Comparison of ENCODE assay signal across 13 cellular contexts in the genomic region with DNA sequence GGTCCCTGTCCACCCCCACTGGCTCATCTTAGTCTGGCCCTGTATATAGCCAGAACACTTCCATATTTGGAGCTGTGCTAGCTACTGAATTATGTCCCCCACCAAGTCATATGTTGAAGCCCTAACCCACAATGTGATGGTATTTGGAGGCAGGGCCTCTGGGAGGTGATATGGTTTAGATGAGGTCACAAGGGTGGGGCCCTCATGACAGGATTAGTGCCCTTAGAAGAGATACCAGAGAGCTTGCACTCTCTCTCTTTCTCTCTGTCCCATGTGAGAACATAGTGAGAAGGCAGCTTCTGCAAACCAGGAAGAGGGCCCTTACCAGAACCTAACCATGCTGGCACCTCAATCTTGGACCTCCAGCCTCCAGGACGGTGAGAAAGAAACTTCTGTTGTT. TPM values are rescaled to one million over a fixed set of nuclear protein-coding genes. Genes with fewer than 3 reads are reported as not detected.
DNase-seq lines count a peak whose midpoint lies in the region; ATAC-seq and TF ChIP-seq lines count a peak whose summit lies in the region.
"Had no signal": no experiment of that assay in that cellular context is flagged by ENCODE, and none has a peak within 500 bp of the region (broad histone marks: within the 10 kb centered on the region; RNA-seq: fewer than 3 reads in every experiment).

No MANE protein-coding gene starts in this region.

- no peaks in the 10 kb centered on the region for H3K4me1 ChIP-seq in endodermal cell (ENCODE audit: control insufficient read depth, insufficient read depth, low read length)

- no peaks in the 10 kb centered on the region for H3K36me3 Mint-ChIP-seq in endodermal cell (ENCODE audit: low read depth)
- peaks cover 0 to 4% (median 0%) of the 10 kb centered on the region in 3 donors for H3K36me3 Mint-ChIP-seq in naive thymus-derived CD8-positive, alpha-beta T cell

- peaks cover 12 to 17% of the 10 kb centered on the region in 2 donors for H3K9me3 Mint-ChIP-seq in stimulated activated naive CD8-positive, alpha-beta T cell treated with anti-CD3 and anti-CD28 coated beads, Interleukin-15, amount 100 ng/mL, for 72 hours
- peaks cover 12% of the 10 kb centered on the region for H3K9me3 Mint-ChIP-seq in endodermal cell
- H3K9me3 Mint-ChIP-seq in naive thymus-derived CD8-positive, alpha-beta T cell, result peaks cover 0 to 9% (median 2%) of the 10 kb centered on the region in 9 donors

- H3K9me3 ChIP-seq in endodermal cell (ENCODE audit: control insufficient read depth, low read length), result peaks cover 9% of the 10 kb centered on the region

- POLR2A ChIA-PET in naive thymus-derived CD8-positive, alpha-beta T cell (lab: Charles Lee), result no interaction called here

- 94% methylated on average over 1 of the region's 1 CpG; no CpG with 5 or more reads in 1 of the 2 experiments for WGBS in endodermal cell (ENCODE audit: insufficient coverage in 1 of 2, insufficient read length in 1 of 2), 2 experiments

- no peaks in the 10 kb centered on the region for H3K36me3 ChIP-seq in endodermal cell (ENCODE audit: control insufficient read depth, insufficient read depth, low read length)
- H3K36me3 ChIP-seq: BLaER1 had no signal

- peak overlapping the region; percentile 36 for H3K4me3 ChIP-seq in endodermal cell (ENCODE audit: low read length)
- H3K4me3 ChIP-seq: BLaER1 had no signal

- no peak overlapping the region for H3K4me3 Mint-ChIP-seq in stimulated activated naive CD8-positive, alpha-beta T cell treated with anti-CD3 and anti-CD28 coated beads, Interleukin-15, amount 100 ng/mL, for 72 hours
- H3K4me3 Mint-ChIP-seq in endodermal cell, result no peak overlapping the region
- H3K4me3 Mint-ChIP-seq in naive thymus-derived CD8-positive, alpha-beta T cell, result no peak overlapping the region

- TF ChIP-seq CTCF in endodermal cell (conservative IDR thresholded peaks at IDR 0.05), result no peak

- H3K4me1 Mint-ChIP-seq in stimulated activated naive CD8-positive, alpha-beta T cell treated with anti-CD3 and anti-CD28 coated beads, Interleukin-15, amount 100 ng/mL, for 72 hours, result peaks cover 5% of the 10 kb centered on the region
- H3K4me1 Mint-ChIP-seq in endodermal cell, result peaks cover 4% of the 10 kb centered on the region
- peaks cover 0 to 6% (median under 1%) of the 10 kb centered on the region in 4 donors for H3K4me1 Mint-ChIP-seq in naive thymus-derived CD8-positive, alpha-beta T cell

- H3K9ac ChIP-seq in endodermal cell (ENCODE audit: extremely low read depth, low read length, poor library complexity, severe bottlenecking), result no peak overlapping the region
- H3K9ac ChIP-seq: BLaER1 had no signal

- DNase-seq in activated CD8-positive, alpha-beta memory T cell treated with anti-CD3 and anti-CD28 coated beads for 24 hours, result peak; percentile 42
- no peak for DNase-seq in activated CD8-positive, alpha-beta memory T cell treated with anti-CD3 and anti-CD28 coated beads, Interleukin-2, amount 50 U/mL, for 4 hours
- no peak for DNase-seq in stimulated activated naive CD8-positive, alpha-beta T cell treated with anti-CD3 and anti-CD28 coated beads, Interleukin-15, amount 100 ng/mL, for 72 hours
- DNase-seq in stimulated activated naive CD8-positive, alpha-beta T cell treated with anti-CD3 and anti-CD28 coated beads, Interleukin-15, Interleukin-2, amounts not matched to agents 100 U/mL and 50 U/mL, for 24 hours, result no peak
- peak; percentile 19 for DNase-seq in endodermal cell
- no peak for DNase-seq in NOMO-1 (lab: John Stamatoyannopoulos, UW; ENCODE audit: unreplicated experiment in 2 of 2)
- no peak for DNase-seq in naive thymus-derived CD8-positive, alpha-beta T cell
- DNase-seq: DMS 273 treated with DMSO at 0.1 percent for 48 hours had no signal

- no peak overlapping the region for H3K27ac ChIP-seq in endodermal cell (ENCODE audit: low read depth, low read length)
- peak overlapping the region; percentile 2 for H3K27ac ChIP-seq in temporal lobe (ENCODE audit: low read depth, low read length)
- H3K27ac ChIP-seq: 22Rv1, BLaER1 had no signal

- H3K27me3 Mint-ChIP-seq in stimulated activated naive CD8-positive, alpha-beta T cell treated with anti-CD3 and anti-CD28 coated beads, Interleukin-15, amount 100 ng/mL, for 72 hours, result no peaks in the 10 kb centered on the region
- peaks cover 6% of the 10 kb centered on the region for H3K27me3 Mint-ChIP-seq in endodermal cell (ENCODE audit: insufficient read depth)
- no peaks in the 10 kb centered on the region for H3K27me3 Mint-ChIP-seq in naive thymus-derived CD8-positive, alpha-beta T cell

- no peaks in the 10 kb centered on the region for H3K27me3 ChIP-seq in endodermal cell (ENCODE audit: control insufficient read depth, insufficient read depth, low read length, poor library complexity, severe bottlenecking)
- H3K27me3 ChIP-seq: BLaER1 had no signal

- no peak overlapping the region for H3K27ac Mint-ChIP-seq in stimulated activated naive CD8-positive, alpha-beta T cell treated with anti-CD3 and anti-CD28 coated beads, Interleukin-15, amount 100 ng/mL, for 72 hours
- no peak overlapping the region for H3K27ac Mint-ChIP-seq in endodermal cell
- peak overlapping the region in 1 of 10 donors; percentile 56 for H3K27ac Mint-ChIP-seq in naive thymus-derived CD8-positive, alpha-beta T cell

- peak; percentile 21 for ATAC-seq in stimulated activated naive CD8-positive, alpha-beta T cell treated with anti-CD3 and anti-CD28 coated beads, Interleukin-15, amount 100 ng/mL, for 72 hours
- ATAC-seq in stimulated activated naive CD8-positive, alpha-beta T cell treated with anti-CD3 and anti-CD28 coated beads, Interleukin-15, Interleukin-2, amounts not matched to agents 100 U/mL and 50 U/mL, for 24 hours, result no peak
- ATAC-seq in naive thymus-derived CD8-positive, alpha-beta T cell, result no peak
- ATAC-seq: HCT116 had no signal

RNA-seq across cellular contexts. Expression of a gene that starts 31.2 kb away (rescaled TPM):
- total RNA-seq in endodermal cell (1 to 10 TPM; 1.6 to 4.2 TPM), temporal lobe (under 0.01 TPM)
- 7.4 TPM for polyA plus RNA-seq in endodermal cell (2013, experiment 1 of 2)
- polyA plus RNA-seq in endodermal cell (2013, experiment 2 of 2), result 7.8 TPM
- total RNA-seq in naive thymus-derived CD8-positive, alpha-beta T cell, result under 1 TPM in 1 of 2 experiments, not detected in 1; 0.05 TPM
- polyA plus RNA-seq in naive thymus-derived CD8-positive, alpha-beta T cell, result not detected
- total RNA-seq: HT-29 had no signal

Comparison
In these comparisons a context has a peak if more than half of its experiments do, and no peak if none do; other contexts are left out.
1. DNase-seq: peak in activated CD8-positive, alpha-beta memory T cell treated with anti-CD3 and anti-CD28 coated beads for 24 hours (single experiment) and endodermal cell (single experiment); none in activated CD8-positive, alpha-beta memory T cell treated with anti-CD3 and anti-CD28 coated beads, Interleukin-2, amount 50 U/mL, for 4 hours (single experiment), stimulated activated naive CD8-positive, alpha-beta T cell treated with anti-CD3 and anti-CD28 coated beads, Interleukin-15, amount 100 ng/mL, for 72 hours (0 of 2), stimulated activated naive CD8-positive, alpha-beta T cell treated with anti-CD3 and anti-CD28 coated beads, Interleukin-15, Interleukin-2, amounts not matched to agents 100 U/mL and 50 U/mL, for 24 hours (single experiment), NOMO-1 (0 of 2) and naive thymus-derived CD8-positive, alpha-beta T cell (0 of 10).